16 cellular contexts compared by ENCODE assay signal in the genomic region with DNA sequence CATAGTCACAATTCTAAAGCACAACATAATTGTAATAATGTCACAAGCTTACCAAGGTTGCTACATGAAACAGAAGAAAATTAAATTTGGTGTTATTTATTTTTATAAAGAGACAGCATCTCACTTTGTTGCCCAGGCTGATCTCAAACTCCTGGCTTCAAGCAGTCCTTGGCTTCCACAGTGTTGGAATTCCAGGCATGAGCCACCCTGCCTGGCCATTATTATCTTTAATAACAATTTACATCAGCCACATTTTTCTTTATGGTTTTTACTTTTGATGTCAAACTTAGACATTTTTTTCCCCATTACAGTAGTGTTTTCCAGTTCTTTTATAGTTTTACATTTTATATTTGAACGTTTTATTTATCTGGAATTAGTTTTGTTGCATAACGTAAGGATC. TPM values are rescaled to one million over a fixed set of nuclear protein-coding genes. Genes with fewer than 3 reads are reported as not detected.
DNase-seq lines count a peak whose midpoint lies in the region; FAIRE-seq and TF ChIP-seq lines count a peak whose summit lies in the region.
"Had no signal": no experiment of that assay in that cellular context is flagged by ENCODE, and none has a peak within 500 bp of the region (broad histone marks: within the 10 kb centered on the region; RNA-seq: fewer than 3 reads in every experiment).

No MANE protein-coding gene starts in this region.

- TF ChIP-seq CTCF in HEK293 (tag by site-specific recombination; IDR thresholded peaks at IDR 0.05) (no peak), astrocyte of the spinal cord (IDR thresholded peaks at IDR 0.05; ENCODE audit: low read depth, low read length) (no peak)

- peaks cover 13% of the 10 kb centered on the region for H3K4me1 ChIP-seq in HEK293 (ENCODE audit: control insufficient read depth, insufficient read depth, low read length)

- DNase-seq in astrocyte of the spinal cord (ENCODE audit: low read depth, low spot score) (peak; percentile 46), hepatic stellate cell (ENCODE audit: low spot score) (peak; percentile 20), HTR-8/SVneo (ENCODE audit: insufficient read length, low spot score) (no peak), mesenteric fat pad (ENCODE audit: low spot score) (no peak), NCI-H2107 (lab: John Stamatoyannopoulos, UW) (no peak), SIG-M5 treated with dmso at 0.1 percent for 504 hours (lab: John Stamatoyannopoulos, UW; ENCODE audit: unreplicated experiment) (no peak)
- DNase-seq: COR-L47, DMS53, NCI-H1105 treated with DMSO at 0.1 percent for 48 hours, NCI-H187 treated with DMSO at 0.1 percent for 48 hours, NCI-H2171 treated with DMSO at 0.1 percent for 48 hours, Peyer's patch, SHP77 treated with DMSO at 0.1 percent for 48 hours had no signal

- peak; percentile 74 for FAIRE-seq in A204.1 (lab: Jason Lieb, UNC)
- no peak for FAIRE-seq in HTR-8/SVneo (lab: Jason Lieb, UNC)
- FAIRE-seq: GM12892 had no signal

- CTCF ChIA-PET in HEK293 (lab: Yijun Ruan, JAX), result interaction anchor here (0.6 kb wide), 1 partner anchor 168 kb away, joined by 5 read pairs; no protein-coding TSS in a partner anchor

- in situ Hi-C loops in astrocyte of the spinal cord (cut with HindIII; ENCODE audit: low sequenced_read_pairs), result no loop called here

- H3K27ac ChIP-seq in HEK293 (ENCODE audit: extremely low read depth, low read depth, low read length), result no peak overlapping the region
- H3K27ac ChIP-seq: Peyer's patch had no signal

- H3K9me3 ChIP-seq in HEK293 (ENCODE audit: control insufficient read depth, insufficient read depth, low read depth, low read length), result no peaks in the 10 kb centered on the region
- H3K9me3 ChIP-seq: Peyer's patch had no signal

- no peaks in the 10 kb centered on the region for H3K36me3 ChIP-seq in HEK293 (ENCODE audit: control insufficient read depth in 2 of 2, insufficient read depth in 1 of 2, low read length in 2 of 2)
- H3K36me3 ChIP-seq: Peyer's patch had no signal

- H3K4me3 ChIP-seq in HEK293 (ENCODE audit: low read depth, low read length) (no peak overlapping the region), astrocyte of the spinal cord (ENCODE audit: low read depth, low read length) (no peak overlapping the region)
- H3K4me3 ChIP-seq: Peyer's patch had no signal

- POLR2A ChIA-PET in HEK293 (lab: Yijun Ruan, JAX), result no interaction called here

TF ChIP-seq in HEK293, 187 proteins besides CTCF, POLR2A, EP300 and RAD21:
- TF ChIP-seq ZNF664 (tag by site-specific recombination; IDR thresholded peaks at IDR 0.05), result peak; percentile 50; the same call in 1 of the 2 replicates
- TF ChIP-seq, protein P1, sequence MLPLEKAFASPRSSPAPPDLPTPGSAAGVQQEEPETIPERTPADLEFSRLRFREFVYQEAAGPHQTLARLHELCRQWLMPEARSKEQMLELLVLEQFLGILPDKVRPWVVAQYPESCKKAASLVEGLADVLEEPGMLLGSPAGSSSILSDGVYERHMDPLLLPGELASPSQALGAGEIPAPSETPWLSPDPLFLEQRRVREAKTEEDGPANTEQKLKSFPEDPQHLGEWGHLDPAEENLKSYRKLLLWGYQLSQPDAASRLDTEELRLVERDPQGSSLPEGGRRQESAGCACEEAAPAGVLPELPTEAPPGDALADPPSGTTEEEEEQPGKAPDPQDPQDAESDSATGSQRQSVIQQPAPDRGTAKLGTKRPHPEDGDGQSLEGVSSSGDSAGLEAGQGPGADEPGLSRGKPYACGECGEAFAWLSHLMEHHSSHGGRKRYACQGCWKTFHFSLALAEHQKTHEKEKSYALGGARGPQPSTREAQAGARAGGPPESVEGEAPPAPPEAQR (tag by site-specific recombination; IDR thresholded peaks at IDR 0.05), result no peak

RNA-seq across cellular contexts. Expression of gene BMPR1A, which starts 46.7 kb away (rescaled TPM):
- 43.5 TPM for total RNA-seq in mesenteric fat pad

Comparison
In these comparisons a context has a peak if more than half of its experiments do, and no peak if none do; other contexts are left out.
1. DNase-seq: peak in astrocyte of the spinal cord (single experiment) and hepatic stellate cell (single experiment); none in HTR-8/SVneo (single experiment), mesenteric fat pad (single experiment), NCI-H2107 (single experiment) and SIG-M5 treated with dmso at 0.1 percent for 504 hours (single experiment).